ENCODE assay signal across 9 cellular contexts in the genomic region with DNA sequence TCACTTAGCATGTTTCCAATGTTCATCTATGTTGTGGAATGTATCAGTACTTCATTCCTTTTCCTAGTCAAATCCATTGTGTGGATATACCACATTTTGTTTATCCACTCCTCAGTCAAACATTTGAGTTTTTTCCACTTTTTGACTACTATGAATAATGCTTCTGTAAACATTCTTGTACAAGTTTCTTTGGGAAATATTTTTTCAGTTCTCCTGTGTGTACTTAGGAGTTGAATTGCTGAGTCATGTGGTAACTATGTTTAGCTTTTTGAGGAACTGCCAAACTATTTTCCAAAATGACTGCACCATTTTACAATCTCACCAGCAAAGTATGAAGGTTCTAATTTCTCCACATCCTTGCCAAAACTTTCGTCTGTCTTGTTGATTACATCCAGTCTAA.
A peak's percentile ranks its signal among the peaks of the same experiment; 100 is the strongest.
DNase-seq lines count a peak whose midpoint lies in the region; ATAC-seq and TF ChIP-seq lines count a peak whose summit lies in the region.
"Had no signal": no experiment of that assay in that cellular context is flagged by ENCODE, and none has a peak within 500 bp of the region (broad histone marks: within the 10 kb centered on the region; RNA-seq: fewer than 3 reads in every experiment).

No MANE protein-coding gene starts in this region.

- peaks cover 19% of the 10 kb centered on the region for H3K4me1 Mint-ChIP-seq in Caco-2 (ENCODE audit: low read depth, unreplicated experiment)

- no peak for ATAC-seq in activated naive CD4-positive, alpha-beta T cell treated with anti-CD3 and anti-CD28 coated beads, Interleukin-2, amount 50 U/mL, for 72 hours

- no peak overlapping the region for H2AFZ ChIP-seq in osteoblast (ENCODE audit: low read length)

- peak overlapping the region; percentile 1 for H3K4me3 Mint-ChIP-seq in Caco-2 (ENCODE audit: unreplicated experiment)

- CTCF ChIA-PET in Caco-2 (lab: Charles Lee) = no interaction called here

- intact Hi-C loops in Caco-2 (cut with micrococcal nuclease; ENCODE audit: unreplicated experiment) = no loop called here

- no peaks in the 10 kb centered on the region for H3K27me3 Mint-ChIP-seq in Caco-2 (ENCODE audit: insufficient read depth, unreplicated experiment)

- peaks cover 4% of the 10 kb centered on the region for H3K36me3 Mint-ChIP-seq in Caco-2 (ENCODE audit: insufficient read depth, unreplicated experiment)
- no peaks in the 10 kb centered on the region for H3K36me3 Mint-ChIP-seq in activated naive CD4-positive, alpha-beta T cell treated with anti-CD3 and anti-CD28 coated beads, Interleukin-2, amount 50 U/mL, for 72 hours

- BruUV-seq in Caco-2 (replicated peaks; lab: Mats Ljungman, UMichigan) = no TSS peak

- peak overlapping the region; percentile 64 for H3K27ac ChIP-seq in osteoblast (ENCODE audit: low read depth, low read length)
- H3K27ac ChIP-seq: cardiac muscle cell had no signal

- no peaks in the 10 kb centered on the region for H3K9me3 ChIP-seq in Caco-2
- no peaks in the 10 kb centered on the region for H3K9me3 ChIP-seq in osteoblast (ENCODE audit: low read depth, low read length)

- H4K20me1 ChIP-seq in osteoblast (ENCODE audit: insufficient read depth, low read length) = no peaks in the 10 kb centered on the region

- peaks cover 20% of the 10 kb centered on the region for H3K9me3 Mint-ChIP-seq in Caco-2 (ENCODE audit: unreplicated experiment)
- H3K9me3 Mint-ChIP-seq in activated naive CD4-positive, alpha-beta T cell treated with anti-CD3 and anti-CD28 coated beads, Interleukin-2, amount 50 U/mL, for 72 hours = peaks cover 0 to 4% of the 10 kb centered on the region in 2 donors

- H3K27ac Mint-ChIP-seq in Caco-2 (ENCODE audit: unreplicated experiment) = peak overlapping the region; percentile 20
- H3K27ac Mint-ChIP-seq in activated naive CD4-positive, alpha-beta T cell treated with anti-CD3 and anti-CD28 coated beads, Interleukin-2, amount 50 U/mL, for 72 hours = no peak overlapping the region

- TF ChIP-seq CTCF in Caco-2 (IDR thresholded peaks at IDR 0.05; ENCODE audit: insufficient read depth in 1 of 2, low read depth in 1 of 2, low read length in 1 of 2, severe bottlenecking in 1 of 2, unreplicated experiment in 1 of 2) (no peak), osteoblast (IDR thresholded peaks at IDR 0.05; ENCODE audit: extremely low read depth, low read depth, low read length) (no peak)

- H3K4me3 ChIP-seq in Caco-2 (ENCODE audit: low read depth, low read length) = no peak overlapping the region
- H3K4me3 ChIP-seq in osteoblast (ENCODE audit: insufficient read depth, low read length) = no peak overlapping the region
- H3K4me3 ChIP-seq: cardiac muscle cell had no signal

- H3K27me3 ChIP-seq in Caco-2 (replicated peaks; ENCODE audit: control insufficient read depth, insufficient read depth, low read length) (no peaks in the 10 kb centered on the region), osteoblast (ENCODE audit: insufficient read depth, low read length) (no peaks in the 10 kb centered on the region)
- H3K27me3 ChIP-seq: cardiac muscle cell had no signal

- peaks cover 13% of the 10 kb centered on the region for H3K4me1 ChIP-seq in Caco-2
- H3K4me1 ChIP-seq in osteoblast (ENCODE audit: insufficient read depth, low read length) = peaks cover 14% of the 10 kb centered on the region

- peak overlapping the region; percentile 56 for H3K4me2 ChIP-seq in osteoblast (ENCODE audit: insufficient read depth, low read length)

- POLR2A ChIA-PET in Caco-2 (lab: Charles Lee) = no interaction called here

- no peaks in the 10 kb centered on the region for H3K79me2 ChIP-seq in osteoblast (ENCODE audit: insufficient read depth, low read length)

- DNase-seq in Caco-2 (peak in 1 of 2 experiments; percentile 8), RPMI7951 (ENCODE audit: low read depth) (peak; percentile 90), fibroblast of gingiva (ENCODE audit: low read depth) (peak; percentile 95), osteoblast (ENCODE audit: insufficient read length, low spot score, missing footprints) (peak; percentile 65), SKM-1 (lab: John Stamatoyannopoulos, UW; ENCODE audit: unreplicated experiment) (no peak)
- no peak for DNase-seq in stimulated activated naive CD4-positive, alpha-beta T cell treated with Interleukin-2 at 50 U/mL for 16 hours (lab: John Stamatoyannopoulos, UW)
- DNase-seq in central memory CD4-positive, alpha-beta T cell = no peak
- DNase-seq in activated naive CD4-positive, alpha-beta T cell treated with anti-CD3 and anti-CD28 coated beads, Interleukin-2, amount 50 U/mL, for 72 hours (ENCODE audit: low spot score in 2 of 2) = no peak

- no peaks in the 10 kb centered on the region for H3K36me3 ChIP-seq in Caco-2 (ENCODE audit: control insufficient read depth, insufficient read depth, low read length)
- H3K36me3 ChIP-seq in osteoblast (ENCODE audit: insufficient read depth, low read length) = no peaks in the 10 kb centered on the region
- H3K36me3 ChIP-seq: cardiac muscle cell had no signal

Comparison
In these comparisons a context has a peak if more than half of its experiments do, and no peak if none do; other contexts are left out.
1. DNase-seq: peak in RPMI7951 (single experiment), fibroblast of gingiva (single experiment) and osteoblast (single experiment); none in stimulated activated naive CD4-positive, alpha-beta T cell treated with Interleukin-2 at 50 U/mL for 16 hours (single experiment), central memory CD4-positive, alpha-beta T cell (single experiment), SKM-1 (single experiment) and activated naive CD4-positive, alpha-beta T cell treated with anti-CD3 and anti-CD28 coated beads, Interleukin-2, amount 50 U/mL, for 72 hours (0 of 2).